In genomic region chr14:105532735-105533141, GRCh38 we compare ENCODE assay signal across 11 cellular contexts. TPM values are rescaled to one million over a fixed set of nuclear protein-coding genes. Genes with fewer than 3 reads are reported as not detected.
DNase-seq lines count a peak whose midpoint lies in the region; ATAC-seq and TF ChIP-seq lines count a peak whose summit lies in the region.
"Had no signal": no experiment of that assay in that cellular context is flagged by ENCODE, and none has a peak within 500 bp of the region (broad histone marks: within the 10 kb centered on the region; RNA-seq: fewer than 3 reads in every experiment).

No MANE protein-coding gene starts in this region.

- no peak overlapping the region for H3K18ac ChIP-seq in trophoblast cell (ENCODE audit: low read length)

- no peaks in the 10 kb centered on the region for H3K9me3 Mint-ChIP-seq in T-helper 1 cell treated with Interleukin-12 subunit alpha and Interleukin-12 subunit beta and Interleukin-4 antibody, amounts not matched to agents 30 μg/mL and 1 μg/mL, for 36 hours
- no peaks in the 10 kb centered on the region for H3K9me3 Mint-ChIP-seq in CD8-positive, alpha-beta memory T cell
- H3K9me3 Mint-ChIP-seq: CD4-positive, alpha-beta memory T cell had no signal

- H3K4me1 Mint-ChIP-seq in T-helper 1 cell treated with Interleukin-12 subunit alpha and Interleukin-12 subunit beta and Interleukin-4 antibody, amounts not matched to agents 30 μg/mL and 1 μg/mL, for 36 hours (ENCODE audit: low read depth): peaks cover 3% of the 10 kb centered on the region
- H3K4me1 Mint-ChIP-seq in CD8-positive, alpha-beta memory T cell: peaks cover 0 to 26% (median 3%) of the 10 kb centered on the region in 3 donors

- no peak overlapping the region for H3K27ac ChIP-seq in trophoblast cell (ENCODE audit: low read depth, low read length)
- H3K27ac ChIP-seq in CD8-positive, alpha-beta memory T cell (ENCODE audit: low read depth, low read length): no peak overlapping the region
- H3K27ac ChIP-seq: psoas muscle had no signal

- DNase-seq in T-helper 1 cell (no peak), amniotic epithelial cell (ENCODE audit: low read depth) (peak; percentile 3), trophoblast cell (peak; percentile 37 to 63)
- DNase-seq in CD8-positive, alpha-beta memory T cell: no peak
- DNase-seq: CD4-positive, alpha-beta memory T cell; effector CD8-positive, alpha-beta T cell had no signal

- peaks cover 3% of the 10 kb centered on the region for H3K27me3 ChIP-seq in trophoblast cell (ENCODE audit: insufficient read depth, low read length)
- H3K27me3 ChIP-seq in CD8-positive, alpha-beta memory T cell (ENCODE audit: insufficient read depth, low read length, poor library complexity, severe bottlenecking): peaks cover 12% of the 10 kb centered on the region

- H2BK120ac ChIP-seq in trophoblast cell (ENCODE audit: insufficient read depth, low read length, poor library complexity): no peak overlapping the region

- H2BK12ac ChIP-seq in trophoblast cell (ENCODE audit: low read length): no peak overlapping the region

- H3K27ac Mint-ChIP-seq in T-helper 1 cell treated with Interleukin-12 subunit alpha and Interleukin-12 subunit beta and Interleukin-4 antibody, amounts not matched to agents 30 μg/mL and 1 μg/mL, for 36 hours: peak overlapping the region; percentile 6
- peak overlapping the region in 3 of 8 donors; percentile 26 to 39 (median 29) for H3K27ac Mint-ChIP-seq in CD8-positive, alpha-beta memory T cell

- H2BK5ac ChIP-seq in trophoblast cell (ENCODE audit: low read depth, low read length, poor library complexity): no peak overlapping the region

- no peak overlapping the region for H3K4ac ChIP-seq in trophoblast cell (ENCODE audit: low read depth, low read length)

- no peak overlapping the region for H3K9ac ChIP-seq in trophoblast cell (ENCODE audit: low read length)

- H3K36me3 Mint-ChIP-seq in T-helper 1 cell treated with Interleukin-12 subunit alpha and Interleukin-12 subunit beta and Interleukin-4 antibody, amounts not matched to agents 30 μg/mL and 1 μg/mL, for 36 hours (ENCODE audit: low read depth): no peaks in the 10 kb centered on the region
- H3K36me3 Mint-ChIP-seq in CD8-positive, alpha-beta memory T cell: no peaks in the 10 kb centered on the region
- H3K36me3 Mint-ChIP-seq: CD4-positive, alpha-beta memory T cell had no signal

- no peak overlapping the region for H4K91ac ChIP-seq in trophoblast cell (ENCODE audit: low read depth, low read length)

- H4K12ac ChIP-seq in trophoblast cell (ENCODE audit: low read depth, low read length): no peak overlapping the region

- H4K8ac ChIP-seq in trophoblast cell (ENCODE audit: low read depth, low read length): no peak overlapping the region

- no peak for ATAC-seq in HG02571 (IDR thresholded peaks at IDR 0.05; ENCODE audit: unreplicated experiment)
- ATAC-seq in HG03175 (IDR thresholded peaks at IDR 0.05; ENCODE audit: unreplicated experiment): no peak
- ATAC-seq: psoas muscle had no signal

- H3K9me3 ChIP-seq in trophoblast cell (ENCODE audit: insufficient read depth, low read depth, low read length): peaks cover 85% of the 10 kb centered on the region
- H3K9me3 ChIP-seq in CD8-positive, alpha-beta memory T cell (ENCODE audit: low read length): no peaks in the 10 kb centered on the region
- H3K9me3 ChIP-seq: psoas muscle had no signal

- CTCF ChIA-PET in CD8-positive, alpha-beta memory T cell (lab: Charles Lee): interaction anchor here (1.1 to 3.7 kb wide), 5 partner anchors 41 to 162 kb away, joined by 4 to 12 read pairs (median 7); no protein-coding TSS in a partner anchor

- H3K4me2 ChIP-seq in trophoblast cell (ENCODE audit: low read length): no peak overlapping the region

- POLR2A ChIA-PET in CD8-positive, alpha-beta memory T cell (lab: Charles Lee): no interaction called here

- TF ChIP-seq EP300 in Ishikawa (IDR thresholded peaks at IDR 0.05; ENCODE audit: borderline replicate concordance): no peak

- no peak overlapping the region for H2AFZ ChIP-seq in trophoblast cell (ENCODE audit: insufficient read depth, low read length, poor library complexity)

- H3K4me3 ChIP-seq in trophoblast cell (ENCODE audit: low read depth, low read length): no peak overlapping the region
- no peak overlapping the region for H3K4me3 ChIP-seq in CD8-positive, alpha-beta memory T cell (ENCODE audit: low read length)
- H3K4me3 ChIP-seq: psoas muscle had no signal

- no peaks in the 10 kb centered on the region for H3K36me3 ChIP-seq in trophoblast cell (ENCODE audit: control insufficient read depth in 1 of 2, insufficient read depth in 2 of 2, low read length in 2 of 2)
- no peaks in the 10 kb centered on the region for H3K36me3 ChIP-seq in CD8-positive, alpha-beta memory T cell (ENCODE audit: insufficient read depth, low read length)

- H2AK5ac ChIP-seq in trophoblast cell (ENCODE audit: low read length): no peak overlapping the region

- H3K14ac ChIP-seq in trophoblast cell (ENCODE audit: low read length): no peak overlapping the region

- no CpG with 5 or more reads among the region's 10 CpGs for WGBS in trophoblast cell (ENCODE audit: extremely low coverage, insufficient coverage, insufficient read length)

- H3K23ac ChIP-seq in trophoblast cell (ENCODE audit: low read length): no peak overlapping the region

- no peaks in the 10 kb centered on the region for H3K79me1 ChIP-seq in trophoblast cell (ENCODE audit: low read length)

- H3K4me1 ChIP-seq in trophoblast cell (ENCODE audit: control insufficient read depth in 1 of 2, insufficient read depth in 2 of 2, low read length in 2 of 2): no peaks in the 10 kb centered on the region
- peaks cover 15% of the 10 kb centered on the region for H3K4me1 ChIP-seq in CD8-positive, alpha-beta memory T cell (ENCODE audit: insufficient read depth, low read length)

- no peak overlapping the region for H3K4me3 Mint-ChIP-seq in T-helper 1 cell treated with Interleukin-12 subunit alpha and Interleukin-12 subunit beta and Interleukin-4 antibody, amounts not matched to agents 30 μg/mL and 1 μg/mL, for 36 hours
- H3K4me3 Mint-ChIP-seq in CD8-positive, alpha-beta memory T cell: peak overlapping the region in 1 of 7 donors; percentile 72

- H3K79me2 ChIP-seq in trophoblast cell (ENCODE audit: control insufficient read depth, insufficient read depth, low read length, poor library complexity): no peaks in the 10 kb centered on the region

- H3K27me3 Mint-ChIP-seq in T-helper 1 cell treated with Interleukin-12 subunit alpha and Interleukin-12 subunit beta and Interleukin-4 antibody, amounts not matched to agents 30 μg/mL and 1 μg/mL, for 36 hours (ENCODE audit: low read depth): peaks cover 8% of the 10 kb centered on the region
- peaks cover 6 to 10% of the 10 kb centered on the region in 2 donors for H3K27me3 Mint-ChIP-seq in CD8-positive, alpha-beta memory T cell

- peak; percentile 42 for TF ChIP-seq RAD21 in Ishikawa (IDR thresholded peaks at IDR 0.05; ENCODE audit: low read depth)

TF ChIP-seq in Ishikawa, 13 proteins besides CTCF, POLR2A, EP300 and RAD21:
- TF ChIP-seq TEAD4 (IDR thresholded peaks at IDR 0.05) (no peak), NFIC (IDR thresholded peaks at IDR 0.05) (no peak), EGR1 (IDR thresholded peaks at IDR 0.05) (no peak), TAF1 (IDR thresholded peaks at IDR 0.05; ENCODE audit: low read depth) (no peak)

RNA-seq across cellular contexts. Expression of gene TMEM121, which starts 6.4 kb away (rescaled TPM):
- polyA plus RNA-seq in trophoblast cell (2013): 0.12 TPM in 2 replicates
- total RNA-seq in CD8-positive, alpha-beta memory T cell: 10 to 100 TPM; 14.2 to 17.1 TPM
- polyA plus RNA-seq in CD8-positive, alpha-beta memory T cell: 3.8 TPM

RNA-seq across cellular contexts. Expression of gene TEDC1, which starts 41.7 kb away (rescaled TPM):
- polyA plus RNA-seq in trophoblast cell (2013): 8.8 and 8.9 TPM in 2 replicates
- 10 to 100 TPM; 52.1 to 56.5 TPM for total RNA-seq in CD8-positive, alpha-beta memory T cell
- 14.7 TPM for polyA plus RNA-seq in CD8-positive, alpha-beta memory T cell

RNA-seq across cellular contexts. Expression of gene CRIP1, which starts 46.1 kb away (rescaled TPM):
- 44.7 and 45.0 TPM in 2 replicates for polyA plus RNA-seq in trophoblast cell (2013)
- total RNA-seq in CD8-positive, alpha-beta memory T cell: 100 to 1,000 TPM; 463 to 468 TPM
- 1,031 TPM for polyA plus RNA-seq in CD8-positive, alpha-beta memory T cell

RNA-seq across cellular contexts. Expression of gene CRIP2, which starts 58.1 kb away (rescaled TPM):
- 85.1 and 90.0 TPM in 2 replicates for polyA plus RNA-seq in trophoblast cell (2013)
- total RNA-seq in CD8-positive, alpha-beta memory T cell: 1 to 10 TPM; 2.7 to 4.5 TPM
- polyA plus RNA-seq in CD8-positive, alpha-beta memory T cell: 31.5 TPM

Comparison
In these comparisons a context has a peak if more than half of its experiments do, and no peak if none do; other contexts are left out.
1. DNase-seq: peak in amniotic epithelial cell (single experiment) and trophoblast cell (2 of 2); none in T-helper 1 cell (0 of 5) and CD8-positive, alpha-beta memory T cell (0 of 5).